In the genomic region with DNA sequence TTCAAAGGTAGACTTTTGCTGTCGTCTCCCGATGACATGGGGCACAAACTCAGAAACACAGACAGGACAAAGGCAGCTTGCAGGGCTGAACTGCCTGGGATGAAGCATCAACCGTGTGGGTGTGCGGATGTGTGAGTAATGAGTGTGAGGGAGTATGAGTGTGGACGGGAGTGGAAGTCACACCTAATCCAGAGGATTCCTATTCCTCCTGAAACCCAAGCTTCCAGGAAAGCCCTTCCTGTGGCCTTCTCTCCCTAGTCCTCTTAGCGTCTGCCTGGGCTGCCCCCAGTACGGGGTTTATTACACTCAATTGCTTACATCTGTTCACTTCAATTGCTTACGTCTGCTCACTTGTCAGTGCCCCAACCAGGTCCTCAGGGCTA, we compare ENCODE assay signal across 22 cellular contexts. TPM values are rescaled to one million over a fixed set of nuclear protein-coding genes. Genes with fewer than 3 reads are reported as not detected.
DNase-seq lines count a peak whose midpoint lies in the region; TF ChIP-seq lines count a peak whose summit lies in the region.
"Had no signal": no experiment of that assay in that cellular context is flagged by ENCODE, and none has a peak within 500 bp of the region (broad histone marks: within the 10 kb centered on the region; RNA-seq: fewer than 3 reads in every experiment).

No MANE protein-coding gene starts in this region.

- no peak overlapping the region for H2AK5ac ChIP-seq in neuronal stem cell (ENCODE audit: low read depth, low read length)

- H3K4me2 ChIP-seq in neuronal stem cell (ENCODE audit: insufficient read depth, low read length, poor library complexity, severe bottlenecking): no peak overlapping the region
- H3K4me2 ChIP-seq: KMS-11, PC-9 had no signal

- no peak overlapping the region for H4K91ac ChIP-seq in neuronal stem cell (ENCODE audit: low read depth, low read length, poor library complexity)

- no peak overlapping the region for H2AFZ ChIP-seq in neuronal stem cell (ENCODE audit: low read length)
- H2AFZ ChIP-seq: parathyroid adenoma, PC-9 had no signal

- H3K14ac ChIP-seq in neuronal stem cell (ENCODE audit: low read length): no peak overlapping the region

- DNase-seq in EH (ENCODE audit: low read depth): peak; percentile 31
- peak; percentile 71 to 94 for DNase-seq in NCI-H524 (lab: John Stamatoyannopoulos, UW)
- peak; percentile 38 for DNase-seq in endodermal cell
- no peak for DNase-seq in neuronal stem cell (ENCODE audit: low spot score)
- no peak for DNase-seq in dedifferentiated amniotic fluid mesenchymal stem cell (ENCODE audit: extremely low spot score)
- DNase-seq in spleen: no peak
- DNase-seq in amniotic stem cell (lab: John Stamatoyannopoulos, UW): no peak
- DNase-seq: activated CD4-positive, alpha-beta T cell treated with anti-CD3 and anti-CD28 coated beads, Interleukin-2, amount 10 ng/mL, durations not matched to agents 24 days and 14 days; activated naive CD4-positive, alpha-beta T cell treated with anti-CD3 and anti-CD28 coated beads, Interleukin-2, amount 50 U/mL, for 16 hours; BE2C; Calu3; dermis blood vessel endothelial cell; erythroblast; GF-D8; HCEC 1CT; NCI-H1048; PC-9; stimulated activated CD4-positive, alpha-beta T cell treated with anti-CD3 and anti-CD28 coated beads, Interleukin-4, amount 100 ng/mL, for 24 hours had no signal

- H3K36me3 ChIP-seq in endodermal cell (ENCODE audit: control insufficient read depth, insufficient read depth, low read length) (no peaks in the 10 kb centered on the region), neuronal stem cell (replicated peaks in 1 of 2; ENCODE audit: control insufficient read depth in 2 of 2, insufficient read depth in 2 of 2, low read length in 2 of 2) (no peaks in the 10 kb centered on the region), spleen (no peaks in the 10 kb centered on the region)
- H3K36me3 ChIP-seq: BE2C had no signal

- peaks cover 14% of the 10 kb centered on the region for H3K27me3 Mint-ChIP-seq in endodermal cell (ENCODE audit: insufficient read depth)
- H3K27me3 Mint-ChIP-seq: activated CD4-positive, alpha-beta T cell treated with anti-CD3 and anti-CD28 coated beads, Interleukin-2, amount 10 ng/mL, durations not matched to agents 24 days and 14 days had no signal

- no peak overlapping the region for H3K9ac ChIP-seq in endodermal cell (ENCODE audit: extremely low read depth, low read length, poor library complexity, severe bottlenecking)
- no peak overlapping the region for H3K9ac ChIP-seq in neuronal stem cell (ENCODE audit: low read depth, low read length, poor library complexity)
- H3K9ac ChIP-seq: KMS-11, parathyroid adenoma had no signal

- no peak overlapping the region for H2BK12ac ChIP-seq in neuronal stem cell (ENCODE audit: low read length)

- H2BK120ac ChIP-seq in neuronal stem cell (ENCODE audit: low read depth, low read length): no peak overlapping the region

- no peaks in the 10 kb centered on the region for H3K36me3 Mint-ChIP-seq in endodermal cell (ENCODE audit: low read depth)
- H3K36me3 Mint-ChIP-seq: brain had no signal

- no peak overlapping the region for H3K4me3 ChIP-seq in endodermal cell (ENCODE audit: low read length)
- H3K4me3 ChIP-seq in neuronal stem cell (ENCODE audit: low read length in 2 of 2): no peak overlapping the region
- no peak overlapping the region for H3K4me3 ChIP-seq in spleen
- H3K4me3 ChIP-seq: GM12878, PC-9 had no signal

- no peak for TF ChIP-seq POLR2A in spleen (IDR thresholded peaks at IDR 0.05)

- H3K9me3 ChIP-seq in endodermal cell (ENCODE audit: control insufficient read depth, low read length): no peaks in the 10 kb centered on the region
- H3K9me3 ChIP-seq in neuronal stem cell (replicated peaks in 1 of 2; ENCODE audit: control insufficient read depth in 2 of 2, insufficient read depth in 1 of 2, low read depth in 1 of 2, low read length in 2 of 2): no peaks in the 10 kb centered on the region
- H3K9me3 ChIP-seq in spleen: no peaks in the 10 kb centered on the region
- H3K9me3 ChIP-seq: BE2C had no signal

- no peak overlapping the region for H2BK5ac ChIP-seq in neuronal stem cell (ENCODE audit: low read length)

- WGBS in endodermal cell (ENCODE audit: insufficient coverage in 1 of 2, insufficient read length in 1 of 2), 2 experiments: 81 to 92% methylated on average over 4 to 8 of the region's 8 CpGs
- no CpG with 5 or more reads among the region's 8 CpGs for WGBS in neuronal stem cell (ENCODE audit: extremely low coverage in 2 of 2, insufficient read length in 2 of 2, insufficient replicate concordance in 1 of 2), 2 donors
- WGBS in spleen, 5 donors: 59 to 88% (median 75%) methylated on average over 8 of the region's 8 CpGs

- intact Hi-C loops in spleen (cut with DNase I; ENCODE audit: low total_unique reads): loop anchor here (10.0 kb wide), 1 partner anchor 47 kb away; the partner anchor contains the start of gene NSMCE1

- H3K27me3 ChIP-seq in endodermal cell (ENCODE audit: control insufficient read depth, insufficient read depth, low read length, poor library complexity, severe bottlenecking) (no peaks in the 10 kb centered on the region), neuronal stem cell (ENCODE audit: control insufficient read depth in 3 of 3, insufficient read depth in 3 of 3, low read depth in 1 of 3, low read length in 3 of 3) (peaks cover 0 to 23% (median 18%) of the 10 kb centered on the region in 3 experiments), spleen (replicated peaks in 1 of 7) (no peaks in the 10 kb centered on the region)

- no peak overlapping the region for H3K23ac ChIP-seq in neuronal stem cell (ENCODE audit: low read depth, low read length, poor library complexity)

- H3K27ac ChIP-seq in endodermal cell (ENCODE audit: low read depth, low read length) (no peak overlapping the region), neuronal stem cell (replicated peaks; ENCODE audit: low read length) (no peak overlapping the region), spleen (peak overlapping the region in 2 of 8 donors; percentile 14 to 43)
- H3K27ac ChIP-seq: KMS-11, parathyroid adenoma, PC-9 had no signal

- H2BK15ac ChIP-seq in neuronal stem cell (ENCODE audit: low read length): no peak overlapping the region

- no peak overlapping the region for H4K8ac ChIP-seq in neuronal stem cell (ENCODE audit: low read depth, low read length)

- no peak overlapping the region for H3K27ac Mint-ChIP-seq in endodermal cell
- H3K27ac Mint-ChIP-seq: brain had no signal

- no peak overlapping the region for H3K4ac ChIP-seq in neuronal stem cell (ENCODE audit: low read length)

- TF ChIP-seq CTCF in endodermal cell (conservative IDR thresholded peaks at IDR 0.05): no peak
- no peak for TF ChIP-seq CTCF in spleen (IDR thresholded peaks at IDR 0.05 in 8 of 11, conservative IDR thresholded peaks at IDR 0.05 in 3 of 11)

- H3K4me3 Mint-ChIP-seq in endodermal cell: no peak overlapping the region
- H3K4me3 Mint-ChIP-seq: activated CD4-positive, alpha-beta T cell treated with anti-CD3 and anti-CD28 coated beads, Interleukin-2, amount 10 ng/mL, durations not matched to agents 24 days and 14 days had no signal

- peaks cover 2% of the 10 kb centered on the region for H3K79me1 ChIP-seq in neuronal stem cell (ENCODE audit: low read depth, low read length)

- H3K4me1 ChIP-seq in endodermal cell (ENCODE audit: control insufficient read depth, insufficient read depth, low read length): no peaks in the 10 kb centered on the region
- H3K4me1 ChIP-seq in neuronal stem cell (ENCODE audit: control insufficient read depth in 2 of 2, insufficient read depth in 1 of 2, low read depth in 1 of 2, low read length in 2 of 2): peaks cover 4 to 5% of the 10 kb centered on the region in 2 donors
- peaks cover 21 to 62% (median 38%) of the 10 kb centered on the region in 6 donors for H3K4me1 ChIP-seq in spleen
- H3K4me1 ChIP-seq: BE2C had no signal

- H3K4me1 Mint-ChIP-seq in endodermal cell: peaks cover 11% of the 10 kb centered on the region

- peak overlapping the region; percentile 45 for H3K18ac ChIP-seq in neuronal stem cell (ENCODE audit: low read length)

- no peaks in the 10 kb centered on the region for H3K9me3 Mint-ChIP-seq in endodermal cell

RNA-seq across cellular contexts. Expression of gene IL4R, which starts 2.3 kb away (rescaled TPM):
- total RNA-seq in endodermal cell: 10 to 100 TPM; 30.6 to 31.6 TPM
- 8.0 TPM for polyA plus RNA-seq in endodermal cell (2013, experiment 1 of 2)
- polyA plus RNA-seq in endodermal cell (2013, experiment 2 of 2): 7.6 TPM
- 9.3 TPM for polyA plus RNA-seq in neuronal stem cell (2013, experiment 1 of 2)
- 9.2 TPM for polyA plus RNA-seq in neuronal stem cell (2013, experiment 2 of 2)
- total RNA-seq in spleen: 100 to 1,000 TPM in 6 of 7 donors, 10 to 100 TPM in 1; 78.0 to 319 (median 215) TPM
- polyA plus RNA-seq in spleen: 10 to 100 TPM; 39.3 to 55.5 (median 48.9) TPM

RNA-seq across cellular contexts. Expression of gene NSMCE1, which starts 42.9 kb away (rescaled TPM):
- total RNA-seq in endodermal cell (10 to 100 TPM; 22.3 to 22.4 TPM), spleen (10 to 100 TPM; 18.4 to 41.4 (median 31.7) TPM)
- polyA plus RNA-seq in endodermal cell (2013, experiment 1 of 2): 51.9 TPM
- polyA plus RNA-seq in endodermal cell (2013, experiment 2 of 2): 43.8 TPM
- polyA plus RNA-seq in neuronal stem cell (2013, experiment 1 of 2): 54.4 TPM
- polyA plus RNA-seq in neuronal stem cell (2013, experiment 2 of 2): 52.8 TPM
- polyA plus RNA-seq in spleen: 10 to 100 TPM; 37.9 to 79.0 (median 41.4) TPM

Comparison
In these comparisons a context has a peak if more than half of its experiments do, and no peak if none do; other contexts are left out.
1. DNase-seq: peak in EH (single experiment), NCI-H524 (2 of 2) and endodermal cell (single experiment); none in neuronal stem cell (single experiment), dedifferentiated amniotic fluid mesenchymal stem cell (single experiment), spleen (single experiment) and amniotic stem cell (single experiment).